Comparison of ENCODE assay signal across 8 cellular contexts in genomic region chr6:17703256-17703694, GRCh38. TPM values are rescaled to one million over a fixed set of nuclear protein-coding genes. Genes with fewer than 3 reads are reported as not detected.
DNase-seq lines count a peak whose midpoint lies in the region; ATAC-seq and TF ChIP-seq lines count a peak whose summit lies in the region.

No MANE protein-coding gene starts in this region.

- H3K9me3 ChIP-seq in SU-DHL-6 (ENCODE audit: insufficient read depth, low read length) (no peaks in the 10 kb centered on the region), stomach (no peaks in the 10 kb centered on the region)

- TF ChIP-seq CTCF in SU-DHL-6 (IDR thresholded peaks at IDR 0.05; ENCODE audit: insufficient read depth, low read length, poor library complexity, severe bottlenecking) (no peak), fibroblast of pulmonary artery (IDR thresholded peaks at IDR 0.05; ENCODE audit: low read length, missing control alignments) (no peak), stomach (IDR thresholded peaks at IDR 0.05) (no peak)

- peak overlapping the region; percentile 99 for H3K4me2 ChIP-seq in SU-DHL-6 (ENCODE audit: low read depth, low read length, poor library complexity, severe bottlenecking)

- WGBS in stomach, 5 donors, result 13 to 47% (median 19%) methylated on average over 1 of the region's 1 CpG

- peak overlapping the region; percentile 98 for H3K27ac ChIP-seq in SU-DHL-6 (ENCODE audit: low read depth, low read length)
- peak overlapping the region in 4 of 5 donors; percentile 96 to 100 (median 99) for H3K27ac ChIP-seq in stomach

- peaks cover 34 to 76% (median 53%) of the 10 kb centered on the region in 4 donors for H3K4me1 ChIP-seq in stomach

- no peaks in the 10 kb centered on the region for H3K27me3 ChIP-seq in SU-DHL-6 (ENCODE audit: low read length)
- H3K27me3 ChIP-seq in stomach, result no peaks in the 10 kb centered on the region

- H4K20me1 ChIP-seq in SU-DHL-6 (ENCODE audit: low read depth, low read length), result peaks cover 33% of the 10 kb centered on the region

- intact Hi-C loops in stomach (cut with DNase I; ENCODE audit: low total_unique reads), result no loop called here

- H3K9ac ChIP-seq in SU-DHL-6 (ENCODE audit: low read length), result peak overlapping the region; percentile 99

- H3K79me2 ChIP-seq in SU-DHL-6 (ENCODE audit: insufficient read depth, low read length), result peaks cover 92% of the 10 kb centered on the region

- TF ChIP-seq POLR2A in stomach (IDR thresholded peaks at IDR 0.05), result no peak

- in situ Hi-C loops in ACHN (cut with HindIII; ENCODE audit: low pct_ligation_motif_present, low pct_unique_long_range_greater_than_20kb, low sequenced_read_pairs), result no loop called here

- no peaks in the 10 kb centered on the region for H3K9me2 ChIP-seq in SU-DHL-6 (replicated peaks; ENCODE audit: insufficient read depth, low read length)

- H3K36me3 ChIP-seq in SU-DHL-6 (ENCODE audit: low read length) (peaks cover 15% of the 10 kb centered on the region), stomach (peaks cover 0 to 2% (median 0%) of the 10 kb centered on the region in 4 donors)

- peak overlapping the region; percentile 96 for H3K4me3 ChIP-seq in SU-DHL-6 (ENCODE audit: insufficient read depth, low read length, poor library complexity, severe bottlenecking)
- H3K4me3 ChIP-seq in fibroblast of pulmonary artery (replicated peaks; ENCODE audit: low read depth, low read length), result no peak overlapping the region
- no peak overlapping the region for H3K4me3 ChIP-seq in stomach

- DNase-seq in ACHN (peak; percentile 22), H4 (ENCODE audit: low spot score) (peak; percentile 66), fibroblast of pulmonary artery (ENCODE audit: low read depth) (peak; percentile 97), stomach (no peak), NCI-H1105 (lab: John Stamatoyannopoulos, UW) (no peak)

- H3F3A ChIP-seq in SU-DHL-6 (ENCODE audit: insufficient read depth), result peaks cover 53% of the 10 kb centered on the region

- no peak overlapping the region for H2AFZ ChIP-seq in SU-DHL-6 (ENCODE audit: low read depth, low read length, severe bottlenecking)

- ATAC-seq in HG02973 (IDR thresholded peaks at IDR 0.05; ENCODE audit: unreplicated experiment) (no peak), GM21381 (IDR thresholded peaks at IDR 0.05; ENCODE audit: unreplicated experiment) (no peak)

- no peak for TF ChIP-seq EP300 in stomach (IDR thresholded peaks at IDR 0.05)

RNA-seq across cellular contexts. Expression of gene NUP153, which starts 3.5 kb away (rescaled TPM):
- total RNA-seq in H4 (2014; rRNA removed; shearing (Covaris generic)), result 25.3 and 37.8 TPM in 2 replicates
- total RNA-seq in stomach, result 10 to 100 TPM in 4 of 5 donors, 1 to 10 TPM in 1; 9.6 to 50.5 (median 28.7) TPM
- polyA plus RNA-seq in stomach, result 1 to 10 TPM; 5.2 to 7.5 (median 5.3) TPM

Comparison
In these comparisons a context has a peak if more than half of its experiments do, and no peak if none do; other contexts are left out.
1. DNase-seq: peak in ACHN (single experiment), H4 (single experiment) and fibroblast of pulmonary artery (single experiment); none in stomach (single experiment) and NCI-H1105 (single experiment).